In the genomic region with DNA sequence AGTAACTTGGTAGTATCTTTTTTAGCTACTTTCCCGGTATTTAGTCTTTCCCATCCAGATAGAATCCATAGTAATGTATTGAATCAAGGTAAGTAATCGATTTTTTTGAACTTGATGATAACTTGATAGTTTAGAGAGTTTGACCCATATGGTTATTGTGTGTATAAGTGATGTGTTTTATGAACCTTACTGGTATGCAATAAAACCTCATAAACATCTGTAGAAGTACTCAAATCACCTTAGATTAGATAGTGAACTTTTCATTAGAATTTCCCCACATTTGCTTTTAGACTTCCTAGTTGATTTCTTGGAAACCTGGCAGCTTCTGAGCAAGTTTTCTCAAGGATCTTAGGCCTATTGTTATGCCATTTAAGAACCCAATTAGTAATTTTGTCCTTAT, we compare ENCODE assay signal across 8 cellular contexts.
"Had no signal": no experiment of that assay in that cellular context is flagged by ENCODE, and none has a peak within 500 bp of the region (broad histone marks: within the 10 kb centered on the region; RNA-seq: fewer than 3 reads in every experiment).

No MANE protein-coding gene starts in this region.

- DNase-seq: H9, HCEC 1CT, KBM-7 had no signal

- FAIRE-seq: H1, H54, HepG2 had no signal

- ATAC-seq: GM23338, HepG2 had no signal

- H3K4me3 ChIP-seq: GM23338 had no signal

- H3K27ac ChIP-seq: HL-60 had no signal
